12 cellular contexts compared by ENCODE assay signal in the genomic region with DNA sequence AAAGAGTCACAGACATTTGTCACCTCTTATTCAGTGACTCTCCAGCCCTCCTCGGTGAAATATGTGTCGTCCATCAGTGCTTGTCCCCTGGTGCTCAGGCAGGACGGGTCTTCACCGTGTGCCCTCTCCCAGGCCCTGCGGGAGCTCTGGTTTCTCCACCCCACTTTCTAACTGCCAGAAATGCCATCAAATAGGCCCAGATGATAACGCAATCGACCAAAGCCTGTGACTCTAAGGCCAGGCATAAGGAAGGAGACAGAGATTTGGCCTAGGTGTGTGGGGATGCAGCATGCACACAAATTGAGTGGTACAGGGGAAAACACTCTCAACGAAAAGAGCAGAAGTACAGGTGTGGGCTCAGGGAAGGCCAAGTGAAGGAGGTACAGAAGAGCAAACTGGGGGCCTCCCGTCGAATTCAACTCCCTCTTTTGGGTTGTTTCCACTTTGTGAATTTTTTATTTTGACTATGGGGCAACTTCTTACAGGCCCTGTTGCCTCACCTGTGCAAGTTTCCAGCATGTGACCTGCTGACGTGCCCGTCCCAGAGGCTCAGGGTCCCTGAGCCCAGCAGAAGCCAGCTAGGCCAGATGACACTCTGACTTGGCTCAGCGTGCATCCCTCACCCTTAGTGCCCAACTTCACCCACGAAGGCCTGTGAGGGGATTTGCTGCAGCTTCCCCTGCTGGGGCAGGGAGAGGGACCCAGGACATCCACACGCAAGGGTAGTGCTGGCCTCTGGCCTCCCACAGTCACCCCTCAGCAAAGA. TPM values are rescaled to one million over a fixed set of nuclear protein-coding genes. Genes with fewer than 3 reads are reported as not detected.
A peak's percentile ranks its signal among the peaks of the same experiment; 100 is the strongest.
DNase-seq lines count a peak whose midpoint lies in the region; ATAC-seq and TF ChIP-seq lines count a peak whose summit lies in the region.
"Had no signal": no experiment of that assay in that cellular context is flagged by ENCODE, and none has a peak within 500 bp of the region (broad histone marks: within the 10 kb centered on the region; RNA-seq: fewer than 3 reads in every experiment).

No MANE protein-coding gene starts in this region.

- peaks cover 67% of the 10 kb centered on the region for H3K4me1 Mint-ChIP-seq in CD8-positive, alpha-beta T cell (ENCODE audit: low read depth)
- peaks cover 70% of the 10 kb centered on the region for H3K4me1 Mint-ChIP-seq in activated B cell treated with CpG ODN at 0.5 μM for 24 hours
- peaks cover 37 to 73% (median 61%) of the 10 kb centered on the region in 7 donors for H3K4me1 Mint-ChIP-seq in naive thymus-derived CD4-positive, alpha-beta T cell

- TF ChIP-seq CTCF in CD8-positive, alpha-beta T cell (IDR thresholded peaks at IDR 0.05): no peak
- TF ChIP-seq CTCF in HL-60 (IDR thresholded peaks at IDR 0.05; ENCODE audit: insufficient read depth, low read length) (no peak), activated B cell treated with CpG ODN at 0.5 μM for 24 hours (IDR thresholded peaks at IDR 0.05) (no peak)

- H3K36me3 Mint-ChIP-seq in CD8-positive, alpha-beta T cell: peaks cover 11% of the 10 kb centered on the region
- peaks cover 6% of the 10 kb centered on the region for H3K36me3 Mint-ChIP-seq in activated B cell treated with CpG ODN at 0.5 μM for 24 hours (ENCODE audit: low read depth)
- H3K36me3 Mint-ChIP-seq in naive thymus-derived CD4-positive, alpha-beta T cell: peaks cover 0 to 21% (median 0%) of the 10 kb centered on the region in 5 donors

- no peaks in the 10 kb centered on the region for H3K9me3 Mint-ChIP-seq in CD8-positive, alpha-beta T cell
- no peaks in the 10 kb centered on the region for H3K9me3 Mint-ChIP-seq in activated B cell treated with CpG ODN at 0.5 μM for 24 hours
- no peaks in the 10 kb centered on the region for H3K9me3 Mint-ChIP-seq in naive thymus-derived CD4-positive, alpha-beta T cell

- no peak for ATAC-seq in CD8-positive, alpha-beta T cell
- ATAC-seq in activated B cell treated with CpG ODN at 0.5 μM for 24 hours (ENCODE audit: low read depth) (no peak), HG03175 (IDR thresholded peaks at IDR 0.05; ENCODE audit: unreplicated experiment) (no peak)
- ATAC-seq in naive thymus-derived CD4-positive, alpha-beta T cell: no peak

- CTCF ChIA-PET in CD8-positive, alpha-beta T cell (lab: Charles Lee): interaction anchor here (0.8 to 10.6 kb wide), 6 partner anchors 11 to 72 kb away, joined by 3 to 117 read pairs (median 4); no protein-coding TSS in a partner anchor
- CTCF ChIA-PET in activated B cell treated with CpG ODN at 0.5 μM for 24 hours (lab: Charles Lee): interaction anchor here (3.8 kb wide), 1 partner anchor 37 kb away, joined by 26 read pairs; no protein-coding TSS in a partner anchor
- CTCF ChIA-PET in naive thymus-derived CD4-positive, alpha-beta T cell (lab: Charles Lee): interaction anchor here (0.6 to 11.5 kb wide), 7 partner anchors 10 to 74 kb away, joined by 3 to 102 read pairs (median 8); no protein-coding TSS in a partner anchor

- H3K9me3 ChIP-seq in CD8-positive, alpha-beta T cell (ENCODE audit: low read length): no peaks in the 10 kb centered on the region
- H3K9me3 ChIP-seq in naive thymus-derived CD4-positive, alpha-beta T cell (ENCODE audit: control insufficient read depth in 2 of 3, low read length in 3 of 3): no peaks in the 10 kb centered on the region
- H3K9me3 ChIP-seq: testis had no signal

- H3K27ac Mint-ChIP-seq in CD8-positive, alpha-beta T cell: peak overlapping the region; percentile 96
- H3K27ac Mint-ChIP-seq in activated B cell treated with CpG ODN at 0.5 μM for 24 hours: peak overlapping the region; percentile 98
- peak overlapping the region; percentile 82 to 97 (median 93) for H3K27ac Mint-ChIP-seq in naive thymus-derived CD4-positive, alpha-beta T cell

- peak in 3 of 7 experiments; percentile 15 to 35 (median 21) for DNase-seq in CD8-positive, alpha-beta T cell
- DNase-seq in HL-60 (ENCODE audit: low read depth in 1 of 2, low spot score in 1 of 2) (peak in 1 of 2 experiments; percentile 52), activated B cell treated with CpG ODN at 0.5 μM for 24 hours (no peak), anterior cingulate cortex (lab: John Stamatoyannopoulos, UW) (no peak), NCI-H187 treated with DMSO at 0.1 percent for 48 hours (lab: John Stamatoyannopoulos, UW) (no peak)
- DNase-seq in naive thymus-derived CD4-positive, alpha-beta T cell: peak in 1 of 9 donors; percentile 29
- DNase-seq in activated CD4-positive, CD25-positive, alpha-beta regulatory T cell (lab: John Stamatoyannopoulos, UW): no peak
- DNase-seq: activated gamma-delta T cell, IMR-90, NCI-H2171, testis had no signal

- H3K27ac ChIP-seq in CD8-positive, alpha-beta T cell (ENCODE audit: low read depth, low read length): peak overlapping the region; percentile 19
- H3K27ac ChIP-seq in HL-60 (replicated peaks): peak overlapping the region; percentile 81
- peak overlapping the region; percentile 96 for H3K27ac ChIP-seq in naive thymus-derived CD4-positive, alpha-beta T cell (ENCODE audit: low read depth, low read length)
- H3K27ac ChIP-seq: testis had no signal

- peak overlapping the region; percentile 75 for H3K4me3 Mint-ChIP-seq in CD8-positive, alpha-beta T cell
- peak overlapping the region; percentile 79 for H3K4me3 Mint-ChIP-seq in activated B cell treated with CpG ODN at 0.5 μM for 24 hours
- H3K4me3 Mint-ChIP-seq in naive thymus-derived CD4-positive, alpha-beta T cell: peak overlapping the region; percentile 77 to 100 (median 86)

- peak overlapping the region; percentile 37 for H3K4me3 ChIP-seq in CD8-positive, alpha-beta T cell (ENCODE audit: low read depth, low read length)
- peak overlapping the region; percentile 7 for H3K4me3 ChIP-seq in HL-60 (replicated peaks; ENCODE audit: insufficient read depth, low read length)
- peak overlapping the region; percentile 34 for H3K4me3 ChIP-seq in naive thymus-derived CD4-positive, alpha-beta T cell (ENCODE audit: low read length)
- H3K4me3 ChIP-seq: testis had no signal

- peaks cover 60% of the 10 kb centered on the region for H3K4me1 ChIP-seq in CD8-positive, alpha-beta T cell (ENCODE audit: insufficient read depth, low read length)
- H3K4me1 ChIP-seq in naive thymus-derived CD4-positive, alpha-beta T cell (ENCODE audit: control insufficient read depth in 2 of 2, insufficient read depth in 2 of 2, low read length in 2 of 2): peaks cover 53 to 56% of the 10 kb centered on the region in 2 donors

- intact Hi-C loops in CD8-positive, alpha-beta T cell (cut with DNase I, micrococcal nuclease): loop anchor here (2.0 to 10.0 kb wide), 3 partner anchors 13 to 1019 kb away; no protein-coding TSS in a partner anchor
- intact Hi-C loops in activated B cell treated with CpG ODN at 0.5 μM for 24 hours (cut with micrococcal nuclease): loop anchor here (2.0 kb wide), 2 partner anchors 331 to 575 kb away; partner anchors contain the start of gene RPL32
- intact Hi-C loops in naive thymus-derived CD4-positive, alpha-beta T cell (cut with micrococcal nuclease): loop anchor here in 1 of 2 donors (2.0 to 5.0 kb wide), 2 partner anchors 13 to 398 kb away; no protein-coding TSS in a partner anchor

- H3K27me3 ChIP-seq in CD8-positive, alpha-beta T cell (ENCODE audit: insufficient read depth, low read length): no peaks in the 10 kb centered on the region
- no peaks in the 10 kb centered on the region for H3K27me3 ChIP-seq in HL-60 (ENCODE audit: insufficient read depth, poor library complexity, severe bottlenecking)
- no peaks in the 10 kb centered on the region for H3K27me3 ChIP-seq in naive thymus-derived CD4-positive, alpha-beta T cell (ENCODE audit: control insufficient read depth in 2 of 2, insufficient read depth in 2 of 2, low read length in 2 of 2)
- H3K27me3 ChIP-seq: testis had no signal

- POLR2A ChIA-PET in CD8-positive, alpha-beta T cell (lab: Charles Lee): interaction anchor here (1.0 to 7.0 kb wide), 5 partner anchors 9 to 450 kb away, joined by 3 to 47 read pairs (median 10); no protein-coding TSS in a partner anchor
- POLR2A ChIA-PET in activated B cell treated with CpG ODN at 0.5 μM for 24 hours (lab: Charles Lee): interaction anchor here (1.3 to 2.5 kb wide), 3 partner anchors 36 to 324 kb away, joined by 6 to 26 read pairs (median 13); no protein-coding TSS in a partner anchor
- POLR2A ChIA-PET in naive thymus-derived CD4-positive, alpha-beta T cell (lab: Charles Lee): interaction anchor here (0.6 to 10.4 kb wide), 8 partner anchors 9 to 69 kb away, joined by 3 to 125 read pairs (median 12); partner anchors contain the start of gene HDAC11

- no peaks in the 10 kb centered on the region for H3K36me3 ChIP-seq in CD8-positive, alpha-beta T cell (ENCODE audit: insufficient read depth, low read length)
- no peaks in the 10 kb centered on the region for H3K36me3 ChIP-seq in naive thymus-derived CD4-positive, alpha-beta T cell (ENCODE audit: control insufficient read depth in 2 of 3, insufficient read depth in 3 of 3, low read length in 3 of 3)

- no peaks in the 10 kb centered on the region for H3K27me3 Mint-ChIP-seq in CD8-positive, alpha-beta T cell (ENCODE audit: low read depth)
- H3K27me3 Mint-ChIP-seq in activated B cell treated with CpG ODN at 0.5 μM for 24 hours: no peaks in the 10 kb centered on the region
- no peaks in the 10 kb centered on the region for H3K27me3 Mint-ChIP-seq in naive thymus-derived CD4-positive, alpha-beta T cell

RNA-seq across cellular contexts. Expression of gene NUP210, which starts 4.7 kb away (rescaled TPM):
- 10 to 100 TPM; 80.6 to 82.6 TPM for total RNA-seq in CD8-positive, alpha-beta T cell
- total RNA-seq in activated B cell treated with CpG ODN at 0.5 μM for 24 hours: 82.5 and 91.9 TPM in 2 replicates
- total RNA-seq in naive thymus-derived CD4-positive, alpha-beta T cell: 100 to 1,000 TPM; 131 to 164 (median 150) TPM
- 10 to 100 TPM; 52.6 to 93.6 TPM for polyA plus RNA-seq in naive thymus-derived CD4-positive, alpha-beta T cell

Comparison
In these comparisons a context has a peak if more than half of its experiments do, and no peak if none do; other contexts are left out.
1. H3K27ac ChIP-seq: peak in every context shown above with its lines; median percentile 96 in naive thymus-derived CD4-positive, alpha-beta T cell; 81 in HL-60; 19 in CD8-positive, alpha-beta T cell.